Comparison of ENCODE assay signal across 23 cellular contexts in genomic region chr19:40555978-40556689, GRCh38. TPM values are rescaled to one million over a fixed set of nuclear protein-coding genes. Genes with fewer than 3 reads are reported as not detected.
DNase-seq lines count a peak whose midpoint lies in the region; ATAC-seq, FAIRE-seq and TF ChIP-seq lines count a peak whose summit lies in the region.
"Had no signal": no experiment of that assay in that cellular context is flagged by ENCODE, and none has a peak within 500 bp of the region (broad histone marks: within the 10 kb centered on the region; RNA-seq: fewer than 3 reads in every experiment).

No MANE protein-coding gene starts in this region.

- DNase-seq in HepG2 (ENCODE audit: low spot score): no peak
- no peak for DNase-seq in right lobe of liver
- DNase-seq in RWPE2 (ENCODE audit: low spot score): no peak
- DNase-seq in kidney: peak; percentile 62
- DNase-seq in trophoblast cell: no peak
- DNase-seq in activated CD8-positive, alpha-beta memory T cell treated with anti-CD3 and anti-CD28 coated beads, Interleukin-2, amount 50 U/mL, for 4 hours: no peak
- DNase-seq: 8988T; Calu3; CD8-positive, alpha-beta T cell; DMS 273 treated with DMSO at 0.1 percent for 48 hours; DMS53; DND-41; EL; IMR-90 had no signal

- TF ChIP-seq CTCF in HepG2 (CRISPR knock-in tag; IDR thresholded peaks at IDR 0.05) (no peak), right lobe of liver (IDR thresholded peaks at IDR 0.05) (no peak), RWPE2 (IDR thresholded peaks at IDR 0.05; ENCODE audit: poor library complexity, severe bottlenecking) (no peak), kidney (IDR thresholded peaks at IDR 0.05; ENCODE audit: borderline replicate concordance, extremely low read depth, insufficient read depth) (no peak)

- no peak overlapping the region for H3K9ac ChIP-seq in HepG2 (ENCODE audit: insufficient read depth, low read depth, low read length)
- H3K9ac ChIP-seq in kidney (ENCODE audit: low read length in 2 of 2): no peak overlapping the region
- no peak overlapping the region for H3K9ac ChIP-seq in trophoblast cell (ENCODE audit: low read length)
- H3K9ac ChIP-seq: BLaER1 treated with 17β-estradiol and CSF1 and Interleukin-3, amounts not matched to agents 10 nM and 100 nM had no signal

- no peak overlapping the region for H2BK120ac ChIP-seq in trophoblast cell (ENCODE audit: insufficient read depth, low read length, poor library complexity)

- H3K4me1 ChIP-seq in HepG2 (ENCODE audit: insufficient read depth, low read length) (peaks cover 5% of the 10 kb centered on the region; the same call in 1 of the 2 replicates), right lobe of liver (no peaks in the 10 kb centered on the region), RWPE2 (ENCODE audit: insufficient read depth, poor library complexity, severe bottlenecking) (no peaks in the 10 kb centered on the region), kidney (ENCODE audit: control insufficient read depth in 1 of 2, insufficient read depth in 1 of 2, low read depth in 1 of 2, low read length in 2 of 2) (no peaks in the 10 kb centered on the region), trophoblast cell (ENCODE audit: control insufficient read depth in 1 of 2, insufficient read depth in 2 of 2, low read length in 2 of 2) (no peaks in the 10 kb centered on the region)

- no peak overlapping the region for H3K4ac ChIP-seq in trophoblast cell (ENCODE audit: low read depth, low read length)

- H3K36me3 ChIP-seq in HepG2 (replicated peaks in 1 of 2; ENCODE audit: control insufficient read depth in 1 of 2, insufficient read depth in 2 of 2, low read length in 2 of 2): no peaks in the 10 kb centered on the region
- H3K36me3 ChIP-seq in right lobe of liver: no peaks in the 10 kb centered on the region
- H3K36me3 ChIP-seq in RWPE2 (ENCODE audit: low read depth): no peaks in the 10 kb centered on the region
- no peaks in the 10 kb centered on the region for H3K36me3 ChIP-seq in kidney (ENCODE audit: control insufficient read depth in 1 of 2, insufficient read depth in 2 of 2, low read length in 2 of 2)
- no peaks in the 10 kb centered on the region for H3K36me3 ChIP-seq in trophoblast cell (ENCODE audit: control insufficient read depth in 1 of 2, insufficient read depth in 2 of 2, low read length in 2 of 2)
- H3K36me3 ChIP-seq: BLaER1 treated with 17β-estradiol and CSF1 and Interleukin-3, amounts not matched to agents 10 nM and 100 nM had no signal

- no peaks in the 10 kb centered on the region for H3K79me2 ChIP-seq in HepG2 (ENCODE audit: insufficient read depth, low read length)
- no peaks in the 10 kb centered on the region for H3K79me2 ChIP-seq in trophoblast cell (ENCODE audit: control insufficient read depth, insufficient read depth, low read length, poor library complexity)

- in situ Hi-C loops in HepG2 (cut with HindIII; ENCODE audit: extremely low pct_ligation_motif_present, low pct_unique_long_range_greater_than_20kb): no loop called here

- intact Hi-C loops in HepG2 (cut with micrococcal nuclease; ENCODE audit: unreplicated experiment) (no loop called here), right lobe of liver (cut with DNase I) (no loop called here), kidney (cut with DNase I) (no loop called here)

- no peaks in the 10 kb centered on the region for H4K20me1 ChIP-seq in HepG2 (ENCODE audit: insufficient read depth, low read length)
- H4K20me1 ChIP-seq: BLaER1 treated with 17β-estradiol and CSF1 and Interleukin-3, amounts not matched to agents 10 nM and 100 nM had no signal

- no peak overlapping the region for H3K18ac ChIP-seq in trophoblast cell (ENCODE audit: low read length)

- H3K27ac ChIP-seq in HepG2 (ENCODE audit: extremely low read length, insufficient read depth, low read length) (no peak overlapping the region), right lobe of liver (no peak overlapping the region), RWPE2 (ENCODE audit: poor library complexity, severe bottlenecking) (no peak overlapping the region), kidney (ENCODE audit: low read depth in 2 of 2, low read length in 2 of 2) (no peak overlapping the region), trophoblast cell (ENCODE audit: low read depth, low read length) (no peak overlapping the region)
- H3K27ac ChIP-seq: BLaER1 treated with 17β-estradiol and CSF1 and Interleukin-3, amounts not matched to agents 10 nM and 100 nM; HL-60 had no signal

- POLR2A ChIA-PET in HepG2 (lab: Yijun Ruan, JAX): no interaction called here

- H3K4me3 ChIP-seq in HepG2 (replicated peaks in 1 of 3; ENCODE audit: insufficient read depth in 1 of 3, low read depth in 2 of 3, low read length in 3 of 3): no peak overlapping the region
- no peak overlapping the region for H3K4me3 ChIP-seq in right lobe of liver
- H3K4me3 ChIP-seq in RWPE2 (ENCODE audit: severe bottlenecking): no peak overlapping the region
- no peak overlapping the region for H3K4me3 ChIP-seq in kidney (ENCODE audit: low read length in 2 of 2)
- H3K4me3 ChIP-seq in trophoblast cell (ENCODE audit: low read depth, low read length): no peak overlapping the region
- H3K4me3 ChIP-seq: BLaER1 treated with 17β-estradiol and CSF1 and Interleukin-3, amounts not matched to agents 10 nM and 100 nM; GM23338; K562 had no signal

- no peak overlapping the region for H4K12ac ChIP-seq in trophoblast cell (ENCODE audit: low read depth, low read length)

- H3K4me2 ChIP-seq in HepG2 (ENCODE audit: low read depth, low read length): no peak overlapping the region
- no peak overlapping the region for H3K4me2 ChIP-seq in trophoblast cell (ENCODE audit: low read length)
- H3K4me2 ChIP-seq: BLaER1 treated with 17β-estradiol and CSF1 and Interleukin-3, amounts not matched to agents 10 nM and 100 nM; GM23338 had no signal

- no TSS peak for BruUV-seq in HepG2 (replicated peaks; lab: Mats Ljungman, UMichigan)

- TF ChIP-seq POLR2A in HepG2 (IDR thresholded peaks at IDR 0.05; ENCODE audit: insufficient read depth in 1 of 2, low read depth in 2 of 2, low read length in 2 of 2) (no peak), right lobe of liver (IDR thresholded peaks at IDR 0.05) (no peak)

- H3K79me1 ChIP-seq in trophoblast cell (ENCODE audit: low read length): no peaks in the 10 kb centered on the region

- TF ChIP-seq RAD21 in HepG2 (CRISPR knock-in tag; IDR thresholded peaks at IDR 0.05): no peak

- no peak overlapping the region for H2AK5ac ChIP-seq in trophoblast cell (ENCODE audit: low read length)

- 23% methylated on average over 5 of the region's 17 CpGs for WGBS in HepG2 (ENCODE audit: low lambda C conversion rate)
- WGBS in right lobe of liver (ENCODE audit: insufficient coverage, low coverage, low lambda C conversion rate, missing lambda C conversion rate): 36% methylated on average over 2 of the region's 17 CpGs
- WGBS in trophoblast cell (ENCODE audit: extremely low coverage, insufficient coverage, insufficient read length): no CpG with 5 or more reads among the region's 17 CpGs

- no peak overlapping the region for H2AFZ ChIP-seq in HepG2 (ENCODE audit: low read length)
- H2AFZ ChIP-seq in trophoblast cell (ENCODE audit: insufficient read depth, low read length, poor library complexity): no peak overlapping the region
- H2AFZ ChIP-seq: GM23338 had no signal

- H3K9me3 ChIP-seq in HepG2 (ENCODE audit: low read length) (no peaks in the 10 kb centered on the region), right lobe of liver (no peaks in the 10 kb centered on the region), RWPE2 (ENCODE audit: severe bottlenecking) (no peaks in the 10 kb centered on the region), kidney (ENCODE audit: control insufficient read depth in 1 of 2, low read length in 2 of 2) (no peaks in the 10 kb centered on the region), trophoblast cell (ENCODE audit: insufficient read depth, low read depth, low read length) (peaks cover 1% of the 10 kb centered on the region)
- H3K9me3 ChIP-seq: BLaER1 treated with 17β-estradiol and CSF1 and Interleukin-3, amounts not matched to agents 10 nM and 100 nM had no signal

- CTCF ChIA-PET in HepG2 (lab: Yijun Ruan, JAX; ENCODE audit: low intra/inter-chr PET ratio, low total read pairs): no interaction called here

- ATAC-seq in HepG2 (peak; percentile 26; the same call in 1 of the 3 replicates), right lobe of liver (no peak), RWPE2 (ENCODE audit: low read depth) (peak; percentile 23; the same call in 1 of the 3 replicates), GM19324 (IDR thresholded peaks at IDR 0.05; ENCODE audit: low FRiP score, unreplicated experiment) (no peak)
- ATAC-seq: CD8-positive, alpha-beta T cell; GM23338; HCT116; K562 had no signal

- no peak overlapping the region for H2BK12ac ChIP-seq in trophoblast cell (ENCODE audit: low read length)

- no peak overlapping the region for H2BK5ac ChIP-seq in trophoblast cell (ENCODE audit: low read depth, low read length, poor library complexity)

- H4K91ac ChIP-seq in trophoblast cell (ENCODE audit: low read depth, low read length): no peak overlapping the region

- FAIRE-seq in HepG2 (lab: Jason Lieb, UNC) (no peak), kidney (lab: Jason Lieb, UNC) (no peak)
- FAIRE-seq: G401.6, GM12891, H54, K562 had no signal

- no peak overlapping the region for H4K8ac ChIP-seq in trophoblast cell (ENCODE audit: low read depth, low read length)

- no peak overlapping the region for H3K14ac ChIP-seq in trophoblast cell (ENCODE audit: low read length)

- H3K23ac ChIP-seq in trophoblast cell (ENCODE audit: low read length): no peak overlapping the region

- no peak for TF ChIP-seq EP300 in HepG2 (IDR thresholded peaks at IDR 0.05; ENCODE audit: low read depth in 2 of 2, low read length in 2 of 2)
- no peak for TF ChIP-seq EP300 in HepG2 (CRISPR knock-in tag; IDR thresholded peaks at IDR 0.05; ENCODE audit: borderline replicate concordance)

- H3K27me3 ChIP-seq in HepG2 (ENCODE audit: control insufficient read depth in 1 of 2, insufficient read depth in 2 of 2, low read length in 2 of 2): peaks cover 15 to 48% of the 10 kb centered on the region in 2 experiments; a peak in 4 of 5 replicates
- no peaks in the 10 kb centered on the region for H3K27me3 ChIP-seq in right lobe of liver
- H3K27me3 ChIP-seq in RWPE2 (ENCODE audit: insufficient read depth, poor library complexity, severe bottlenecking): peaks cover 30% of the 10 kb centered on the region
- peaks cover 18% of the 10 kb centered on the region for H3K27me3 ChIP-seq in trophoblast cell (ENCODE audit: insufficient read depth, low read length)

RNA-seq across cellular contexts. Expression of gene SHKBP1, which starts 20.5 kb away (rescaled TPM):
- 13.8 and 16.2 TPM in 2 replicates for total RNA-seq in HepG2 (2016; rRNA removed; fragmentation: Illumina TruSeq; extraction: Trizol)
- total RNA-seq in HepG2 (2016; cell fraction: cytosol; rRNA removed; fragmentation: Illumina TruSeq; extraction: Trizol; ENCODE audit: low read depth): 5.3 and 5.6 TPM in 2 replicates
- total RNA-seq in HepG2 (2016; cell fraction: insoluble cytoplasmic fraction; rRNA removed; fragmentation: Illumina TruSeq; extraction: Trizol): 13.0 and 17.7 TPM in 2 replicates
- total RNA-seq in HepG2 (2016; cell fraction: membrane; rRNA removed; fragmentation: Illumina TruSeq; extraction: Trizol): 7.8 and 10.7 TPM in 2 replicates
- 13.0 and 13.3 TPM in 2 replicates for total RNA-seq in HepG2 (2016; cell fraction: nucleus; rRNA removed; fragmentation: Illumina TruSeq; extraction: Trizol)
- 17.4 and 20.6 TPM in 2 replicates for polyA plus RNA-seq in HepG2 (2011; rRNA removed)
- polyA plus RNA-seq in HepG2 (2011; cell fraction: cytosol; rRNA removed): 13.3 and 18.5 TPM in 2 replicates
- polyA plus RNA-seq in HepG2 (2011; cell fraction: nucleus; rRNA removed): 67.9 and 84.5 TPM in 2 replicates
- 15.6 and 36.6 TPM in 2 replicates for polyA plus RNA-seq in HepG2 (2012)
- 7.9 and 8.8 TPM in 2 replicates for polyA plus RNA-seq in HepG2 (2016; cell fraction: cytosol; fragmentation: Illumina TruSeq; extraction: Trizol; ENCODE audit: low read depth)
- 20.3 and 25.0 TPM in 2 replicates for polyA plus RNA-seq in HepG2 (2016; cell fraction: insoluble cytoplasmic fraction; fragmentation: Illumina TruSeq; extraction: Trizol; ENCODE audit: low read depth)
- 14.5 and 16.5 TPM in 2 replicates for polyA plus RNA-seq in HepG2 (2016; cell fraction: membrane; fragmentation: Illumina TruSeq; extraction: Trizol; ENCODE audit: low read depth)
- 34.3 and 43.8 TPM in 2 replicates for polyA plus RNA-seq in HepG2 (2016; cell fraction: nucleus; fragmentation: Illumina TruSeq; extraction: Trizol; ENCODE audit: insufficient read depth, low read depth)
- polyA minus RNA-seq in HepG2 (2011; rRNA and poly(A)+ RNA removed; ENCODE audit: low replicate concordance): 46.9 and 53.5 TPM in 2 replicates
- polyA minus RNA-seq in HepG2 (2011; cell fraction: cytosol; rRNA and poly(A)+ RNA removed): 25.8 and 30.2 TPM in 2 replicates
- 15.2 and 18.8 TPM in 2 replicates for polyA minus RNA-seq in HepG2 (2011; cell fraction: nucleus; rRNA and poly(A)+ RNA removed)
- 10 to 100 TPM; 16.1 to 29.0 (median 22.4) TPM for total RNA-seq in right lobe of liver
- total RNA-seq in kidney: 69.6 TPM
- 91.3 TPM for polyA plus RNA-seq in kidney (ENCODE audit: insufficient read depth, low read depth, low replicate concordance)
- polyA plus RNA-seq in trophoblast cell (2013): 86.0 and 94.0 TPM in 2 replicates

RNA-seq across cellular contexts. Expression of gene LTBP4, which starts 45.0 kb away (rescaled TPM):
- total RNA-seq in HepG2 (2016; rRNA removed; fragmentation: Illumina TruSeq; extraction: Trizol): 0.45 and 0.86 TPM in 2 replicates
- total RNA-seq in HepG2 (2016; cell fraction: cytosol; rRNA removed; fragmentation: Illumina TruSeq; extraction: Trizol; ENCODE audit: low read depth): 0.97 and 1.7 TPM in 2 replicates
- total RNA-seq in HepG2 (2016; cell fraction: insoluble cytoplasmic fraction; rRNA removed; fragmentation: Illumina TruSeq; extraction: Trizol): 0.65 and 0.95 TPM in 2 replicates
- total RNA-seq in HepG2 (2016; cell fraction: membrane; rRNA removed; fragmentation: Illumina TruSeq; extraction: Trizol): 0.37 and 1.2 TPM in 2 replicates
- 0.81 and 1.2 TPM in 2 replicates for total RNA-seq in HepG2 (2016; cell fraction: nucleus; rRNA removed; fragmentation: Illumina TruSeq; extraction: Trizol)
- polyA plus RNA-seq in HepG2 (2011; rRNA removed): 2.2 and 2.3 TPM in 2 replicates
- polyA plus RNA-seq in HepG2 (2011; cell fraction: cytosol; rRNA removed): 0.73 and 1.1 TPM in 2 replicates
- 13.9 and 21.0 TPM in 2 replicates for polyA plus RNA-seq in HepG2 (2011; cell fraction: nucleus; rRNA removed)
- 3.8 and 4.0 TPM in 2 replicates for polyA plus RNA-seq in HepG2 (2012)
- polyA plus RNA-seq in HepG2 (2016; cell fraction: cytosol; fragmentation: Illumina TruSeq; extraction: Trizol; ENCODE audit: low read depth): 0.32 TPM in 2 replicates
- polyA plus RNA-seq in HepG2 (2016; cell fraction: insoluble cytoplasmic fraction; fragmentation: Illumina TruSeq; extraction: Trizol; ENCODE audit: low read depth): 0.66 and 0.89 TPM in 2 replicates
- polyA plus RNA-seq in HepG2 (2016; cell fraction: membrane; fragmentation: Illumina TruSeq; extraction: Trizol; ENCODE audit: low read depth): 0.61 and 0.92 TPM in 2 replicates
- polyA plus RNA-seq in HepG2 (2016; cell fraction: nucleus; fragmentation: Illumina TruSeq; extraction: Trizol; ENCODE audit: insufficient read depth, low read depth): 3.8 and 5.0 TPM in 2 replicates
- 2.3 and 20.6 TPM in 2 replicates for polyA minus RNA-seq in HepG2 (2011; rRNA and poly(A)+ RNA removed; ENCODE audit: low replicate concordance)
- polyA minus RNA-seq in HepG2 (2011; cell fraction: cytosol; rRNA and poly(A)+ RNA removed): 1.2 and 2.7 TPM in 2 replicates
- 2.4 and 2.6 TPM in 2 replicates for polyA minus RNA-seq in HepG2 (2011; cell fraction: nucleus; rRNA and poly(A)+ RNA removed)
- total RNA-seq in right lobe of liver: 10 to 100 TPM; 19.3 to 40.8 (median 34.4) TPM
- 155 TPM for total RNA-seq in kidney
- 52.1 TPM for polyA plus RNA-seq in kidney (ENCODE audit: insufficient read depth, low read depth, low replicate concordance)
- 93.8 and 98.4 TPM in 2 replicates for polyA plus RNA-seq in trophoblast cell (2013)

Comparison
In these comparisons a context has a peak if more than half of its experiments do, and no peak if none do; other contexts are left out.
1. ATAC-seq: peak in HepG2 (single experiment) and RWPE2 (single experiment); none in right lobe of liver (0 of 4) and GM19324 (single experiment).
2. RNA of gene LTBP4, which starts 45.0 kb away (total RNA-seq): 155 TPM in kidney (single experiment) and 19.3 to 40.8 TPM in right lobe of liver; 0.37 to 1.7 TPM in HepG2; every median in the first group is over 4 times any median in the second.